1 cellular context compared by ENCODE assay signal in genomic region chr11:28107331-28107725, GRCh38.
TF ChIP-seq lines count a peak whose summit lies in the region.

No MANE protein-coding gene starts in this region.

TF ChIP-seq in IMR-90, 13 proteins besides CTCF, POLR2A, EP300 and RAD21:
- TF ChIP-seq BHLHE40 (IDR thresholded peaks at IDR 0.05; ENCODE audit: low read depth, low read length) (no peak), MAZ (IDR thresholded peaks at IDR 0.05; ENCODE audit: borderline replicate concordance, low read depth, low read length) (no peak), MXI1 (IDR thresholded peaks at IDR 0.05; ENCODE audit: borderline replicate concordance, low read depth, low read length) (no peak), FOS (IDR thresholded peaks at IDR 0.05; ENCODE audit: low read depth, low read length) (no peak)
TF ChIP-seq in IMR-90: peak in this region for 0.
